In the genomic region with DNA sequence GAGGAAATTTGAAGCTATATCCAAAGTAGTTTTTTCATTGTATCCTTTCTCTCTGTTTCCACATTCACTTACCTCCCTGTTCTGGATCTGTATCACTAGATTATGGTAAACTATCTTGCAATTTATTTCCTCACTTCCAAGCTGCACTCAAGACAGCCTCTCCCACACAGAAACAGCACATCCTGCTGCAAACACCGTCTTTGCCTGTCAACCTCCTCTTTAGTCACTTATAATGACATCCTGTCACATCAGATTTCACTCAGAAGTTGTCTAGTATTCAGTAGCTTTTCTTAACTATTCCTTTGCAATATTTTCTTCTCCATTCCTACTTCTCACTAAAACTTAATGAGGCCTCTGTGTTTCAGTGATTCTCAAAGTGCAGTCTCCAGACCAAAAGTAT, we compare ENCODE assay signal across 19 cellular contexts.
A peak's percentile ranks its signal among the peaks of the same experiment; 100 is the strongest.
DNase-seq lines count a peak whose midpoint lies in the region; ATAC-seq, FAIRE-seq and TF ChIP-seq lines count a peak whose summit lies in the region.
"Had no signal": no experiment of that assay in that cellular context is flagged by ENCODE, and none has a peak within 500 bp of the region (broad histone marks: within the 10 kb centered on the region; RNA-seq: fewer than 3 reads in every experiment).

No MANE protein-coding gene starts in this region.

- no peak overlapping the region for H3K4me3 Mint-ChIP-seq in Calu3 (ENCODE audit: low read depth, unreplicated experiment)
- H3K4me3 Mint-ChIP-seq in neural crest cell, result no peak overlapping the region
- no peak overlapping the region for H3K4me3 Mint-ChIP-seq in activated CD4-positive, alpha-beta T cell treated with anti-CD3 and anti-CD28 coated beads, Interleukin-2, amount 10 ng/mL, durations not matched to agents 7 days and 5 days
- H3K4me3 Mint-ChIP-seq: CD8-positive, alpha-beta T cell; H9 had no signal

- CTCF ChIA-PET in Calu3 (lab: Charles Lee), result no interaction called here
- CTCF ChIA-PET in activated CD4-positive, alpha-beta T cell treated with anti-CD3 and anti-CD28 coated beads, Interleukin-2, amount 10 ng/mL, durations not matched to agents 7 days and 5 days (lab: Charles Lee), result no interaction called here

- no TSS peak for BruUV-seq in Calu3 (replicated peaks; lab: Mats Ljungman, UMichigan)

- H3K9ac ChIP-seq in Karpas-422 (ENCODE audit: low read length) (no peak overlapping the region), colonic mucosa (ENCODE audit: low read depth in 2 of 2, low read length in 2 of 2) (no peak overlapping the region)
- H3K9ac ChIP-seq: BLaER1 treated with 17β-estradiol and CSF1 and Interleukin-3, amounts not matched to agents 10 nM and 100 nM had no signal

- H3K9me3 Mint-ChIP-seq in Calu3 (ENCODE audit: low read depth, unreplicated experiment) (peaks cover 7% of the 10 kb centered on the region), neural crest cell (no peaks in the 10 kb centered on the region)
- H3K9me3 Mint-ChIP-seq in activated CD4-positive, alpha-beta T cell treated with anti-CD3 and anti-CD28 coated beads, Interleukin-2, amount 10 ng/mL, durations not matched to agents 7 days and 5 days, result no peaks in the 10 kb centered on the region
- H3K9me3 Mint-ChIP-seq: CD8-positive, alpha-beta T cell; H9 had no signal

- no peak overlapping the region for H3K27ac ChIP-seq in Karpas-422 (ENCODE audit: low read length)
- peak overlapping the region; percentile 10 for H3K27ac ChIP-seq in colonic mucosa
- H3K27ac ChIP-seq: BLaER1 treated with 17β-estradiol and CSF1 and Interleukin-3, amounts not matched to agents 10 nM and 100 nM; SJSA1 had no signal

- intact Hi-C loops in Calu3 (cut with micrococcal nuclease; ENCODE audit: unreplicated experiment) (no loop called here), colonic mucosa (cut with DNase I) (no loop called here)

- POLR2A ChIA-PET in activated CD4-positive, alpha-beta T cell treated with anti-CD3 and anti-CD28 coated beads, Interleukin-2, amount 10 ng/mL, durations not matched to agents 7 days and 5 days (lab: Charles Lee), result no interaction called here

- H3K9me2 ChIP-seq in Karpas-422 (replicated peaks; ENCODE audit: insufficient read depth, low read length), result no peaks in the 10 kb centered on the region; the same call in 1 of the 2 replicates

- H3K4me3 ChIP-seq in Karpas-422 (ENCODE audit: low read length) (no peak overlapping the region), colonic mucosa (no peak overlapping the region)
- H3K4me3 ChIP-seq: BLaER1 treated with 17β-estradiol and CSF1 and Interleukin-3, amounts not matched to agents 10 nM and 100 nM; SJSA1 had no signal

- no peaks in the 10 kb centered on the region for H3K36me3 Mint-ChIP-seq in Calu3 (ENCODE audit: insufficient read depth, unreplicated experiment)
- H3K36me3 Mint-ChIP-seq in neural crest cell (ENCODE audit: low read depth), result no peaks in the 10 kb centered on the region
- no peaks in the 10 kb centered on the region for H3K36me3 Mint-ChIP-seq in activated CD4-positive, alpha-beta T cell treated with anti-CD3 and anti-CD28 coated beads, Interleukin-2, amount 10 ng/mL, durations not matched to agents 7 days and 5 days (ENCODE audit: low read depth)
- H3K36me3 Mint-ChIP-seq: CD8-positive, alpha-beta T cell had no signal

- H3K27me3 ChIP-seq in Karpas-422 (ENCODE audit: low read length), result no peaks in the 10 kb centered on the region
- H3K27me3 ChIP-seq in colonic mucosa, result no peaks in the 10 kb centered on the region
- H3K27me3 ChIP-seq: BLaER1 treated with 17β-estradiol and CSF1 and Interleukin-3, amounts not matched to agents 10 nM and 100 nM; SJSA1 had no signal

- DNase-seq in Calu3 (no peak), Karpas-422 (peak; percentile 34), colonic mucosa (no peak), neural crest cell (ENCODE audit: low read depth, low spot score) (no peak), GM12891 (ENCODE audit: insufficient read length, low spot score) (no peak), OCI-M2 (lab: John Stamatoyannopoulos, UW; ENCODE audit: unreplicated experiment) (no peak)
- DNase-seq in activated CD4-positive, alpha-beta T cell treated with anti-CD3 and anti-CD28 coated beads, Interleukin-2, amount 10 ng/mL, durations not matched to agents 7 days and 5 days, result no peak
- DNase-seq: CD8-positive, alpha-beta T cell; DND-41; NCI-H1436; NCI-H1930; NCI-H226; NCI-H524; NCI-H82 had no signal

- H4K20me1 ChIP-seq in Karpas-422 (ENCODE audit: insufficient read depth, low read depth, low read length), result no peaks in the 10 kb centered on the region
- H4K20me1 ChIP-seq: BLaER1 treated with 17β-estradiol and CSF1 and Interleukin-3, amounts not matched to agents 10 nM and 100 nM had no signal

- H3K4me2 ChIP-seq in Karpas-422 (ENCODE audit: low read depth, low read length, poor library complexity, severe bottlenecking), result no peak overlapping the region

- no peaks in the 10 kb centered on the region for H3K79me2 ChIP-seq in Karpas-422 (ENCODE audit: low read length)

- FAIRE-seq in GM12891 (lab: Jason Lieb, UNC), result no peak
- FAIRE-seq: D721Med had no signal

- H3K9me3 ChIP-seq in Karpas-422 (ENCODE audit: low read length) (no peaks in the 10 kb centered on the region), colonic mucosa (no peaks in the 10 kb centered on the region)
- H3K9me3 ChIP-seq: SJSA1 had no signal

- 0 out of 2 replicates have a peak, but pooled peaks cover 7% of the 10 kb centered on the region for H3K36me3 ChIP-seq in Karpas-422 (ENCODE audit: insufficient read depth, low read length)
- H3K36me3 ChIP-seq in colonic mucosa, result no peaks in the 10 kb centered on the region
- H3K36me3 ChIP-seq: BLaER1 treated with 17β-estradiol and CSF1 and Interleukin-3, amounts not matched to agents 10 nM and 100 nM; SJSA1 had no signal

- H2AFZ ChIP-seq in Karpas-422 (ENCODE audit: low read length), result no peak overlapping the region

- no peak for ATAC-seq in GM21367 (IDR thresholded peaks at IDR 0.05; ENCODE audit: unreplicated experiment)
- ATAC-seq: CD8-positive, alpha-beta T cell had no signal

- H3K4me1 ChIP-seq in Karpas-422 (ENCODE audit: low read length) (no peaks in the 10 kb centered on the region), colonic mucosa (no peaks in the 10 kb centered on the region)
- H3K4me1 ChIP-seq: SJSA1 had no signal

- TF ChIP-seq POLR2A in GM12891 (IDR thresholded peaks at IDR 0.05; ENCODE audit: low read depth, low read length), result no peak

- H3K27me3 Mint-ChIP-seq in Calu3 (ENCODE audit: unreplicated experiment) (no peaks in the 10 kb centered on the region), neural crest cell (ENCODE audit: low read depth) (no peaks in the 10 kb centered on the region)
- H3K27me3 Mint-ChIP-seq in activated CD4-positive, alpha-beta T cell treated with anti-CD3 and anti-CD28 coated beads, Interleukin-2, amount 10 ng/mL, durations not matched to agents 7 days and 5 days, result no peaks in the 10 kb centered on the region

- TF ChIP-seq CTCF in Calu3 (IDR thresholded peaks at IDR 0.05; ENCODE audit: unreplicated experiment), result no peak
- no peak for TF ChIP-seq CTCF in colonic mucosa (IDR thresholded peaks at IDR 0.05)
- TF ChIP-seq CTCF in neural crest cell (conservative IDR thresholded peaks at IDR 0.05), result no peak

- H3K4me1 Mint-ChIP-seq in Calu3 (ENCODE audit: low read depth, unreplicated experiment) (peaks cover 35% of the 10 kb centered on the region), neural crest cell (peaks cover 5% of the 10 kb centered on the region)
- no peaks in the 10 kb centered on the region for H3K4me1 Mint-ChIP-seq in activated CD4-positive, alpha-beta T cell treated with anti-CD3 and anti-CD28 coated beads, Interleukin-2, amount 10 ng/mL, durations not matched to agents 7 days and 5 days

- H3K27ac Mint-ChIP-seq in Calu3 (ENCODE audit: unreplicated experiment) (peak overlapping the region; percentile 60), neural crest cell (ENCODE audit: unreplicated experiment) (peak overlapping the region; percentile 1)
- H3K27ac Mint-ChIP-seq in activated CD4-positive, alpha-beta T cell treated with anti-CD3 and anti-CD28 coated beads, Interleukin-2, amount 10 ng/mL, durations not matched to agents 7 days and 5 days, result no peak overlapping the region
- H3K27ac Mint-ChIP-seq: CD8-positive, alpha-beta T cell had no signal

TF ChIP-seq in GM12891, 5 proteins besides CTCF, POLR2A, EP300 and RAD21:
- no peak for TF ChIP-seq SPI1 (IDR thresholded peaks at IDR 0.05; ENCODE audit: low read depth, low read length)
- no peak for TF ChIP-seq POU2F2 (IDR thresholded peaks at IDR 0.05; ENCODE audit: low read depth, low read length)
